Comparison of ENCODE assay signal across 18 cellular contexts in genomic region chr7:116557901-116558300, GRCh38. TPM values are rescaled to one million over a fixed set of nuclear protein-coding genes. Genes with fewer than 3 reads are reported as not detected.
"Had no signal": no experiment of that assay in that cellular context is flagged by ENCODE, and none has a peak within 500 bp of the region (broad histone marks: within the 10 kb centered on the region; RNA-seq: fewer than 3 reads in every experiment).

No MANE protein-coding gene starts in this region.

- H3K4me1 ChIP-seq: psoas muscle had no signal

- H3K27ac ChIP-seq: dorsolateral prefrontal cortex, left lung, psoas muscle had no signal

- ATAC-seq: esophagus mucosa; left lung; psoas muscle; stimulated activated naive CD8-positive, alpha-beta T cell treated with anti-CD3 and anti-CD28 coated beads, Interleukin-15, Interleukin-2, amounts not matched to agents 100 U/mL and 50 U/mL, for 24 hours; T-helper 17 cell had no signal

- H3K27me3 ChIP-seq: left lung, thyroid gland had no signal

- H3K9me3 ChIP-seq: left lung, psoas muscle, thyroid gland had no signal

- DNase-seq: activated B cell treated with CpG ODN at 0.5 μM for 24 hours; activated CD4-positive, alpha-beta T cell treated with anti-CD3 and anti-CD28 coated beads, Interleukin-2, amount 10 ng/mL, durations not matched to agents 24 days and 14 days; activated naive CD4-positive, alpha-beta T cell treated with anti-CD3 and anti-CD28 coated beads, Interleukin-2, amount 50 U/mL, for 16 hours; cerebellar nuclear complex; dorsolateral prefrontal cortex; foreskin fibroblast; head of caudate nucleus; islet precursor cell; left lung; mesenchymal stem cell; nephron progenitor cell; psoas muscle; stimulated activated CD4-positive, alpha-beta T cell treated with anti-CD3 and anti-CD28 coated beads, Interleukin-2, amount 100 ng/mL, for 48 hours; stimulated activated naive CD8-positive, alpha-beta T cell treated with anti-CD3 and anti-CD28 coated beads, Interleukin-15, Interleukin-2, amounts not matched to agents 100 U/mL and 50 U/mL, for 24 hours; T-helper 17 cell; thyroid gland had no signal

- H3K4me3 ChIP-seq: dorsolateral prefrontal cortex, left lung, psoas muscle, thyroid gland had no signal

RNA-seq across cellular contexts. Expression of gene CAV2, which starts 58.4 kb away (rescaled TPM):
- total RNA-seq: activated B cell treated with CpG ODN at 0.5 μM for 24 hours; activated CD4-positive, alpha-beta T cell treated with anti-CD3 and anti-CD28 coated beads, Interleukin-2, amount 10 ng/mL, durations not matched to agents 24 days and 14 days; activated T-helper 2 cell treated with anti-CD3 and anti-CD28 coated beads, Interferon-gamma antibody, Interleukin-2, Interleukin-4, amounts not matched to agents 10 μg/mL and 5 μg/mL and 100 μg/mL, durations not matched to agents 14 hours and 24 hours and 36 hours had no signal
